22 cellular contexts compared by ENCODE assay signal in the genomic region with DNA sequence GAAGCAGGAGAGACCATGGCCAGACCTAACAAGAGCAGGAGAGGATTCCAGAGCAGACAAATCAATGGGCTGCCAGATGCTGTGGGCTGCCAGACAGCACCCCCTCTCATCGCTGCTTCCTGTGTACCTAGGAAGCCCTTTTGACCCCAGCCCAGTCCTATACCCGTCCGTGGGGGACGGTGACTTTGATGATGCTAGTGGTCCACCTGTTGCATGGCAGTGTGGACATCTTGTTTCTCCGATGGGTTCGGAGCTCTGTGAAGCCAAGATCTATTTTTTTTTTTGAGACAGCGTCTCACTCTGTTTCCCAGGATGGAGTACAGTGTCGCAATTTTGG. TPM values are rescaled to one million over a fixed set of nuclear protein-coding genes. Genes with fewer than 3 reads are reported as not detected.
DNase-seq lines count a peak whose midpoint lies in the region; ATAC-seq and TF ChIP-seq lines count a peak whose summit lies in the region.
"Had no signal": no experiment of that assay in that cellular context is flagged by ENCODE, and none has a peak within 500 bp of the region (broad histone marks: within the 10 kb centered on the region; RNA-seq: fewer than 3 reads in every experiment).

No MANE protein-coding gene starts in this region.

- no peak for TF ChIP-seq POLR2A in HCT116 (IDR thresholded peaks at IDR 0.05; ENCODE audit: borderline replicate concordance, extremely low read depth, insufficient read depth, insufficient read length)
- no peak for TF ChIP-seq POLR2A in upper lobe of left lung (IDR thresholded peaks at IDR 0.05)

- TF ChIP-seq EP300 in upper lobe of left lung (IDR thresholded peaks at IDR 0.05) = no peak

- no peaks in the 10 kb centered on the region for H3K36me3 Mint-ChIP-seq in activated T-cell treated with anti-CD3 and anti-CD28 coated beads, Interleukin-2, amount 50 U/mL, for 24 hours (ENCODE audit: low read depth)
- no peaks in the 10 kb centered on the region for H3K36me3 Mint-ChIP-seq in endodermal cell (ENCODE audit: low read depth)
- no peaks in the 10 kb centered on the region for H3K36me3 Mint-ChIP-seq in stimulated activated memory B cell treated with anti-CD40 and anti-IgM and Interleukin-4, amounts not matched to agents 10 μg/mL and 1 μg/mL and 100 μg/mL, for 72 hours

- TF ChIP-seq RAD21 in HCT116 (IDR thresholded peaks at IDR 0.05; ENCODE audit: low read depth) = no peak

- H3K4me1 ChIP-seq in HCT116 (ENCODE audit: control insufficient read depth in 1 of 2, insufficient read depth in 2 of 2, low read length in 2 of 2) (peaks cover 2 to 8% of the 10 kb centered on the region in 2 experiments; a peak in 3 of 4 replicates), endodermal cell (ENCODE audit: control insufficient read depth, insufficient read depth, low read length) (no peaks in the 10 kb centered on the region), upper lobe of left lung (no peaks in the 10 kb centered on the region)

- no peak overlapping the region for H3K4me2 ChIP-seq in HCT116 (ENCODE audit: low read length)

- H3K27ac ChIP-seq in HCT116 (ENCODE audit: low read depth, low read length) (no peak overlapping the region), endodermal cell (ENCODE audit: low read depth, low read length) (no peak overlapping the region), upper lobe of left lung (no peak overlapping the region)
- H3K27ac ChIP-seq: SK-N-MC had no signal

- H3K27me3 Mint-ChIP-seq in activated T-cell treated with anti-CD3 and anti-CD28 coated beads, Interleukin-2, amount 50 U/mL, for 24 hours = no peaks in the 10 kb centered on the region
- no peaks in the 10 kb centered on the region for H3K27me3 Mint-ChIP-seq in endodermal cell (ENCODE audit: insufficient read depth)
- H3K27me3 Mint-ChIP-seq in stimulated activated memory B cell treated with anti-CD40 and anti-IgM and Interleukin-4, amounts not matched to agents 10 μg/mL and 1 μg/mL and 100 μg/mL, for 72 hours = no peaks in the 10 kb centered on the region
- H3K27me3 Mint-ChIP-seq: CD4-positive, alpha-beta T cell had no signal

- no peaks in the 10 kb centered on the region for H3K9me2 ChIP-seq in HCT116 (ENCODE audit: insufficient read depth)

- H3K4me3 Mint-ChIP-seq in activated T-cell treated with anti-CD3 and anti-CD28 coated beads, Interleukin-2, amount 50 U/mL, for 24 hours = no peak overlapping the region
- H3K4me3 Mint-ChIP-seq in endodermal cell = no peak overlapping the region
- H3K4me3 Mint-ChIP-seq in stimulated activated memory B cell treated with anti-CD40 and anti-IgM and Interleukin-4, amounts not matched to agents 10 μg/mL and 1 μg/mL and 100 μg/mL, for 72 hours = no peak overlapping the region
- H3K4me3 Mint-ChIP-seq: CD4-positive, alpha-beta T cell had no signal

- no peak for TF ChIP-seq CTCF in HCT116 (IDR thresholded peaks at IDR 0.05 in 2 of 3, conservative IDR thresholded peaks at IDR 0.05 in 1 of 3; ENCODE audit: borderline replicate concordance in 1 of 3, insufficient read depth in 1 of 3, low read depth in 2 of 3, low read length in 2 of 3)
- TF ChIP-seq CTCF in endodermal cell (conservative IDR thresholded peaks at IDR 0.05) = no peak
- no peak for TF ChIP-seq CTCF in upper lobe of left lung (IDR thresholded peaks at IDR 0.05)
- TF ChIP-seq CTCF in GM13976 (IDR thresholded peaks at IDR 0.05; ENCODE audit: borderline replicate concordance, control extremely low read depth, extremely low read depth, insufficient read depth, missing control alignments) = no peak

- peak; percentile 23 for DNase-seq in activated T-cell treated with anti-CD3 and anti-CD28 coated beads, Interleukin-2, amount 50 U/mL, for 24 hours
- no peak for DNase-seq in activated T-cell treated with anti-CD3 and anti-CD28 coated beads, Interleukin-2, amount 50 U/mL, for 1 hour
- DNase-seq in HCT116 (ENCODE audit: low read depth, low spot score) (no peak), endodermal cell (peak; percentile 33), upper lobe of left lung (no peak), GM13976 (ENCODE audit: low spot score) (no peak), NCI-H1694 treated with DMSO at 0.1 percent for 48 hours (lab: John Stamatoyannopoulos, UW) (no peak)
- DNase-seq: 8988T; CD4-positive, alpha-beta T cell; DMS53; HCEC 1CT; KBM-7; MV-4-11; NCI-H1105; NCI-H1436 treated with DMSO at 0.1 percent for 48 hours; NCI-H1930; NCI-H2107; NCI-H524 treated with DMSO at 0.1 percent for 48 hours; NCI-H774; SIG-M5 had no signal

- H3K4me3 ChIP-seq in HCT116 (replicated peaks in 1 of 2; ENCODE audit: low read depth in 1 of 2, low read length in 2 of 2) = no peak overlapping the region
- H3K4me3 ChIP-seq in endodermal cell (ENCODE audit: low read length) = no peak overlapping the region
- H3K4me3 ChIP-seq in upper lobe of left lung = no peak overlapping the region
- H3K4me3 ChIP-seq: SK-N-MC had no signal

- H2AFZ ChIP-seq in HCT116 (ENCODE audit: low read depth, low read length, poor library complexity, severe bottlenecking) = no peak overlapping the region

- no peaks in the 10 kb centered on the region for H3K79me2 ChIP-seq in HCT116 (ENCODE audit: insufficient read depth, low read length)

- ATAC-seq in HCT116 = no peak
- ATAC-seq in stimulated activated memory B cell treated with anti-CD40 and anti-IgM and Interleukin-4, amounts not matched to agents 10 μg/mL and 1 μg/mL and 100 μg/mL, for 72 hours = no peak
- ATAC-seq in upper lobe of left lung (ENCODE audit: low FRiP score in 2 of 2) = no peak

- no peaks in the 10 kb centered on the region for H3K27me3 ChIP-seq in HCT116 (ENCODE audit: insufficient read depth, low read length)
- H3K27me3 ChIP-seq in endodermal cell (ENCODE audit: control insufficient read depth, insufficient read depth, low read length, poor library complexity, severe bottlenecking) = no peaks in the 10 kb centered on the region
- H3K27me3 ChIP-seq in upper lobe of left lung = no peaks in the 10 kb centered on the region

- 87 to 97% methylated on average over 8 of the region's 8 CpGs for WGBS in endodermal cell (ENCODE audit: insufficient coverage in 1 of 2, insufficient read length in 1 of 2), 2 experiments
- WGBS in upper lobe of left lung, 2 donors = 81 to 85% methylated on average over 7 to 8 of the region's 8 CpGs

- H3K9me3 ChIP-seq in HCT116 (ENCODE audit: control insufficient read depth in 1 of 2, insufficient read depth in 1 of 2, low read depth in 1 of 2, low read length in 2 of 2) = no peaks in the 10 kb centered on the region
- H3K9me3 ChIP-seq in endodermal cell (ENCODE audit: control insufficient read depth, low read length) = no peaks in the 10 kb centered on the region
- H3K9me3 ChIP-seq in upper lobe of left lung = no peaks in the 10 kb centered on the region

- H3K27ac Mint-ChIP-seq in activated T-cell treated with anti-CD3 and anti-CD28 coated beads, Interleukin-2, amount 50 U/mL, for 24 hours = no peak overlapping the region
- H3K27ac Mint-ChIP-seq in endodermal cell = no peak overlapping the region
- H3K27ac Mint-ChIP-seq in stimulated activated memory B cell treated with anti-CD40 and anti-IgM and Interleukin-4, amounts not matched to agents 10 μg/mL and 1 μg/mL and 100 μg/mL, for 72 hours = peak overlapping the region; percentile 89
- H3K27ac Mint-ChIP-seq: CD4-positive, alpha-beta T cell had no signal

- H4K20me1 ChIP-seq in HCT116 (ENCODE audit: insufficient read depth) = no peaks in the 10 kb centered on the region

- no peak overlapping the region for H3K9ac ChIP-seq in HCT116 (ENCODE audit: low read length)
- no peak overlapping the region for H3K9ac ChIP-seq in endodermal cell (ENCODE audit: extremely low read depth, low read length, poor library complexity, severe bottlenecking)

- intact Hi-C loops in HCT116 (cut with micrococcal nuclease) = no loop called here

- POLR2A ChIA-PET in HCT116 (lab: Charles Lee) = no interaction called here

- peaks cover 2% of the 10 kb centered on the region for H3K4me1 Mint-ChIP-seq in activated T-cell treated with anti-CD3 and anti-CD28 coated beads, Interleukin-2, amount 50 U/mL, for 24 hours (ENCODE audit: low read depth)
- peaks cover 3% of the 10 kb centered on the region for H3K4me1 Mint-ChIP-seq in endodermal cell
- H3K4me1 Mint-ChIP-seq in stimulated activated memory B cell treated with anti-CD40 and anti-IgM and Interleukin-4, amounts not matched to agents 10 μg/mL and 1 μg/mL and 100 μg/mL, for 72 hours = peaks cover 28% of the 10 kb centered on the region

- CTCF ChIA-PET in HCT116 (lab: Charles Lee) = no interaction called here

- no peaks in the 10 kb centered on the region for H3K9me3 Mint-ChIP-seq in activated T-cell treated with anti-CD3 and anti-CD28 coated beads, Interleukin-2, amount 50 U/mL, for 24 hours
- no peaks in the 10 kb centered on the region for H3K9me3 Mint-ChIP-seq in endodermal cell
- H3K9me3 Mint-ChIP-seq in stimulated activated memory B cell treated with anti-CD40 and anti-IgM and Interleukin-4, amounts not matched to agents 10 μg/mL and 1 μg/mL and 100 μg/mL, for 72 hours = no peaks in the 10 kb centered on the region
- H3K9me3 Mint-ChIP-seq: CD4-positive, alpha-beta T cell had no signal

- RAD21 ChIA-PET in HCT116 (lab: Charles Lee; ENCODE audit: low non-redundant PET in 1 of 2, low total read pairs in 2 of 2, uncharacterized antibody in 2 of 2, unreplicated experiment in 2 of 2) = no interaction called here

- no TSS peak for BruUV-seq in HCT116 (replicated peaks; lab: Mats Ljungman, UMichigan)

- H3K36me3 ChIP-seq in HCT116 (ENCODE audit: control insufficient read depth in 1 of 2, insufficient read depth in 2 of 2, low read length in 2 of 2) = no peaks in the 10 kb centered on the region
- H3K36me3 ChIP-seq in endodermal cell (ENCODE audit: control insufficient read depth, insufficient read depth, low read length) = no peaks in the 10 kb centered on the region
- no peaks in the 10 kb centered on the region for H3K36me3 ChIP-seq in upper lobe of left lung

- in situ Hi-C loops in GM13976 (cut with MboI; ENCODE audit: low sequenced_read_pairs, unreplicated experiment) = no loop called here

TF ChIP-seq in HCT116, 20 proteins besides CTCF, POLR2A, EP300 and RAD21:
- no peak for TF ChIP-seq EZH2phosphoT487 (IDR thresholded peaks at IDR 0.05; ENCODE audit: borderline replicate concordance)
- TF ChIP-seq ZFX (IDR thresholded peaks at IDR 0.05) = 0 out of 2 replicates have a peak, but pooled peaks have one; percentile 14

RNA-seq across cellular contexts. Expression of gene GDI2, which starts 18.2 kb away (rescaled TPM):
- 144 TPM for total RNA-seq in HCT116 (2021; ENCODE audit: unreplicated experiment)
- polyA plus RNA-seq in HCT116 (2012) = 86.9 and 102 TPM in 2 replicates
- 100 to 1,000 TPM; 299 to 337 TPM for total RNA-seq in endodermal cell
- 320 TPM for polyA plus RNA-seq in endodermal cell (2013, experiment 1 of 2)
- 310 TPM for polyA plus RNA-seq in endodermal cell (2013, experiment 2 of 2)
- total RNA-seq in upper lobe of left lung = 100 to 1,000 TPM in 4 of 6 donors, 10 to 100 TPM in 2; 77.5 to 239 (median 176) TPM

RNA-seq across cellular contexts. Expression of gene ANKRD16, which starts 58.3 kb away (rescaled TPM):
- total RNA-seq in HCT116 (2021; ENCODE audit: unreplicated experiment) (9.4 TPM), endodermal cell (10 to 100 TPM; 12.5 to 13.0 TPM), upper lobe of left lung (10 to 100 TPM in 2 of 6 donors, 1 to 10 TPM in 4; 4.3 to 27.2 (median 7.5) TPM)
- 6.2 and 7.2 TPM in 2 replicates for polyA plus RNA-seq in HCT116 (2012)
- polyA plus RNA-seq in endodermal cell (2013, experiment 1 of 2) = 9.0 TPM
- polyA plus RNA-seq in endodermal cell (2013, experiment 2 of 2) = 9.4 TPM

RNA-seq across cellular contexts. Expression of gene FBH1, which starts 58.6 kb away (rescaled TPM):
- 70.2 TPM for total RNA-seq in HCT116 (2021; ENCODE audit: unreplicated experiment)
- polyA plus RNA-seq in HCT116 (2012) = 42.3 and 48.3 TPM in 2 replicates
- total RNA-seq in endodermal cell = 10 to 100 TPM; 61.1 to 71.6 TPM
- polyA plus RNA-seq in endodermal cell (2013, experiment 1 of 2) = 43.3 TPM
- polyA plus RNA-seq in endodermal cell (2013, experiment 2 of 2) = 42.8 TPM
- 100 to 1,000 TPM in 2 of 6 donors, 10 to 100 TPM in 4; 62.4 to 186 (median 77.4) TPM for total RNA-seq in upper lobe of left lung

Comparison
In these comparisons a context has a peak if more than half of its experiments do, and no peak if none do; other contexts are left out.
1. DNase-seq: peak in activated T-cell treated with anti-CD3 and anti-CD28 coated beads, Interleukin-2, amount 50 U/mL, for 24 hours (single experiment) and endodermal cell (single experiment); none in activated T-cell treated with anti-CD3 and anti-CD28 coated beads, Interleukin-2, amount 50 U/mL, for 1 hour (single experiment), HCT116 (single experiment), upper lobe of left lung (0 of 2), GM13976 (single experiment) and NCI-H1694 treated with DMSO at 0.1 percent for 48 hours (single experiment).